Comparison of ENCODE assay signal across 1 cellular context in genomic region chr12:123971770-123972447, GRCh38.
A peak's percentile ranks its signal among the peaks of the same experiment; 100 is the strongest.
TF ChIP-seq lines count a peak whose summit lies in the region.

No MANE protein-coding gene starts in this region.

TF ChIP-seq in K562, 482 proteins besides CTCF, POLR2A, EP300 and RAD21 (continued from another document and continues in another):
- TF ChIP-seq ZBTB40 (IDR thresholded peaks at IDR 0.05) (0 out of 2 replicates have a peak, but pooled peaks have one; percentile 13), ZBTB40 (CRISPR knock-in tag; IDR thresholded peaks at IDR 0.05) (no peak), HEY1 (CRISPR knock-in tag; IDR thresholded peaks at IDR 0.05; ENCODE audit: borderline replicate concordance) (no peak), ETS1 (conservative IDR thresholded peaks at IDR 0.05; ENCODE audit: control insufficient read depth, low read depth, low read length) (peak; percentile 19; the same call in 1 of the 2 replicates), ZNF639 (CRISPR knock-in tag; conservative IDR thresholded peaks at IDR 0.05 in 1 of 2, IDR thresholded peaks at IDR 0.05 in 1 of 2) (no peak), HDAC2 (IDR thresholded peaks at IDR 0.05) (no peak), IRF9 (tag; IDR thresholded peaks at IDR 0.05) (no peak), PRMT5 (CRISPR knock-in tag; IDR thresholded peaks at IDR 0.05) (no peak), MAFK (IDR thresholded peaks at IDR 0.05; ENCODE audit: low read length) (no peak), E4F1 (CRISPR knock-in tag; IDR thresholded peaks at IDR 0.05; ENCODE audit: borderline replicate concordance) (no peak), HCFC1 (IDR thresholded peaks at IDR 0.05; ENCODE audit: low read depth, low read length) (no peak), NFYB (IDR thresholded peaks at IDR 0.05; ENCODE audit: extremely low read depth, insufficient read length) (no peak), TBL1XR1 (IDR thresholded peaks at IDR 0.05; ENCODE audit: low read length in 2 of 2) (no peak), KLF1 (tag; IDR thresholded peaks at IDR 0.05) (no peak), HNRNPK (IDR thresholded peaks at IDR 0.05; ENCODE audit: low read depth, low read length, poor library complexity, severe bottlenecking) (no peak), POLR2G (IDR thresholded peaks at IDR 0.05; ENCODE audit: low read depth, low read length) (peak; percentile 22; the same call in 1 of the 2 replicates), BCOR (IDR thresholded peaks at IDR 0.05) (no peak), POLR2H (tag; IDR thresholded peaks at IDR 0.05; ENCODE audit: low read depth) (no peak), DPF2 (IDR thresholded peaks at IDR 0.05) (no peak), ZKSCAN3 (CRISPR knock-in tag; IDR thresholded peaks at IDR 0.05) (no peak), PREB (CRISPR knock-in tag; IDR thresholded peaks at IDR 0.05) (no peak), TAF1 (IDR thresholded peaks at IDR 0.05; ENCODE audit: control insufficient read depth, extremely low read depth, insufficient read depth, low read length, severe bottlenecking) (no peak), TCFL5 (CRISPR knock-in tag; conservative IDR thresholded peaks at IDR 0.05) (no peak), UBTF (IDR thresholded peaks at IDR 0.05; ENCODE audit: borderline replicate concordance in 1 of 2, low read depth in 2 of 2, low read length in 2 of 2) (peak; percentile 5 to 42; a peak in 1 of 4 replicates), SMARCB1 (IDR thresholded peaks at IDR 0.05; ENCODE audit: insufficient read length, low read depth) (no peak), RBM14 (IDR thresholded peaks at IDR 0.05; ENCODE audit: borderline replicate concordance, insufficient read depth, low read depth, low read length) (no peak), ZNF830 (CRISPR knock-in tag; IDR thresholded peaks at IDR 0.05) (no peak), HMGXB4 (CRISPR knock-in tag; IDR thresholded peaks at IDR 0.05) (no peak), ZBTB7A (IDR thresholded peaks at IDR 0.05; ENCODE audit: borderline replicate concordance, control insufficient read depth, low read depth, low read length) (peak; percentile 67; the same call in 1 of the 2 replicates), RBBP5 (IDR thresholded peaks at IDR 0.05; ENCODE audit: borderline replicate concordance, insufficient read depth, low read length, poor library complexity, severe bottlenecking) (peak; percentile 35), ZEB2 (IDR thresholded peaks at IDR 0.05) (no peak), PTRF (tag; IDR thresholded peaks at IDR 0.05) (no peak), SIN3A (IDR thresholded peaks at IDR 0.05; ENCODE audit: borderline replicate concordance in 2 of 2, control insufficient read depth in 1 of 2, low read depth in 2 of 2, low read length in 2 of 2) (no peak), EP400 (IDR thresholded peaks at IDR 0.05) (no peak), EGR1 (conservative IDR thresholded peaks at IDR 0.05) (0 out of 2 replicates have a peak, but pooled peaks have one; percentile 32), MBD2 (IDR thresholded peaks at IDR 0.05; ENCODE audit: borderline replicate concordance, low read depth) (no peak), SIN3B (IDR thresholded peaks at IDR 0.05; ENCODE audit: low read depth) (no peak)
